ENCODE assay signal across 1 cellular context in the genomic region with DNA sequence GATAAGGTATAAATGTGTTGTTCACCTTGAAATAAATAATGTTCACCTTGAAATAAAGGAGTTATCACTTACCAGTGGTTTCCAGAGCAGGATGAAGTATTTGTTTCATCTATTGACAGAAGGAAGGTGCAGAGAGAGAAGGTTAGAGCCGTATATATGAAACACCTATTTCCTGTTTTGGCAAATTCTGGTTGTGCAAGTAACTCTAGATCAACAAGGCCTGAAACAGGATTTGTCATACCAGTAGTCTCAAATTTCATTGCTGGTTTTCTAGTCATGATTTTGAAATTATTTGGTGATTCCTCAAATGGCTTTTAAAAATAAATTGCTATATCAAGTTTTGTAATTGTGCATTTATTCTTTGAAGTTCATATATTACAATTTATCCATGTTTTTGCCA.
TF ChIP-seq lines count a peak whose summit lies in the region.

A gene with protein sequence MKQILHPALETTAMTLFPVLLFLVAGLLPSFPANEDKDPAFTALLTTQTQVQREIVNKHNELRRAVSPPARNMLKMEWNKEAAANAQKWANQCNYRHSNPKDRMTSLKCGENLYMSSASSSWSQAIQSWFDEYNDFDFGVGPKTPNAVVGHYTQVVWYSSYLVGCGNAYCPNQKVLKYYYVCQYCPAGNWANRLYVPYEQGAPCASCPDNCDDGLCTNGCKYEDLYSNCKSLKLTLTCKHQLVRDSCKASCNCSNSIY (minus strand): TSS at position 130 of the 400 bp plus-strand sequence. CDS start 21 bp downstream, at position 109.

TF ChIP-seq in K562, 482 proteins besides CTCF, POLR2A, EP300 and RAD21:
- TF ChIP-seq FOXK2 (conservative IDR thresholded peaks at IDR 0.05 in 1 of 2, IDR thresholded peaks at IDR 0.05 in 1 of 2; ENCODE audit: low read depth in 2 of 2) (peak in 1 of 2 experiments; percentile 25; a peak in 1 of 4 replicates), ZBTB8A (IDR thresholded peaks at IDR 0.05; ENCODE audit: partially characterized antibody) (peak; percentile 12), HDAC3 (IDR thresholded peaks at IDR 0.05; ENCODE audit: borderline replicate concordance, partially characterized antibody) (peak; percentile 13), ZNF75A (CRISPR knock-in tag; IDR thresholded peaks at IDR 0.05) (no peak), CEBPB (tag; IDR thresholded peaks at IDR 0.05) (peak; percentile 49; the same call in 1 of the 2 replicates)
- TF ChIP-seq, protein P1, sequence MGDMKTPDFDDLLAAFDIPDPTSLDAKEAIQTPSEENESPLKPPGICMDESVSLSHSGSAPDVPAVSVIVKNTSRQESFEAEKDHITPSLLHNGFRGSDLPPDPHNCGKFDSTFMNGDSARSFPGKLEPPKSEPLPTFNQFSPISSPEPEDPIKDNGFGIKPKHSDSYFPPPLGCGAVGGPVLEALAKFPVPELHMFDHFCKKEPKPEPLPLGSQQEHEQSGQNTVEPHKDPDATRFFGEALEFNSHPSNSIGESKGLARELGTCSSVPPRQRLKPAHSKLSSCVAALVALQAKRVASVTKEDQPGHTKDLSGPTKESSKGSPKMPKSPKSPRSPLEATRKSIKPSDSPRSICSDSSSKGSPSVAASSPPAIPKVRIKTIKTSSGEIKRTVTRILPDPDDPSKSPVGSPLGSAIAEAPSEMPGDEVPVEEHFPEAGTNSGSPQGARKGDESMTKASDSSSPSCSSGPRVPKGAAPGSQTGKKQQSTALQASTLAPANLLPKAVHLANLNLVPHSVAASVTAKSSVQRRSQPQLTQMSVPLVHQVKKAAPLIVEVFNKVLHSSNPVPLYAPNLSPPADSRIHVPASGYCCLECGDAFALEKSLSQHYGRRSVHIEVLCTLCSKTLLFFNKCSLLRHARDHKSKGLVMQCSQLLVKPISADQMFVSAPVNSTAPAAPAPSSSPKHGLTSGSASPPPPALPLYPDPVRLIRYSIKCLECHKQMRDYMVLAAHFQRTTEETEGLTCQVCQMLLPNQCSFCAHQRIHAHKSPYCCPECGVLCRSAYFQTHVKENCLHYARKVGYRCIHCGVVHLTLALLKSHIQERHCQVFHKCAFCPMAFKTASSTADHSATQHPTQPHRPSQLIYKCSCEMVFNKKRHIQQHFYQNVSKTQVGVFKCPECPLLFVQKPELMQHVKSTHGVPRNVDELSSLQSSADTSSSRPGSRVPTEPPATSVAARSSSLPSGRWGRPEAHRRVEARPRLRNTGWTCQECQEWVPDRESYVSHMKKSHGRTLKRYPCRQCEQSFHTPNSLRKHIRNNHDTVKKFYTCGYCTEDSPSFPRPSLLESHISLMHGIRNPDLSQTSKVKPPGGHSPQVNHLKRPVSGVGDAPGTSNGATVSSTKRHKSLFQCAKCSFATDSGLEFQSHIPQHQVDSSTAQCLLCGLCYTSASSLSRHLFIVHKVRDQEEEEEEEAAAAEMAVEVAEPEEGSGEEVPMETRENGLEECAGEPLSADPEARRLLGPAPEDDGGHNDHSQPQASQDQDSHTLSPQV (IDR thresholded peaks at IDR 0.05): 0 out of 2 replicates have a peak, but pooled peaks have one; percentile 24
- TF ChIP-seq, protein P2, sequence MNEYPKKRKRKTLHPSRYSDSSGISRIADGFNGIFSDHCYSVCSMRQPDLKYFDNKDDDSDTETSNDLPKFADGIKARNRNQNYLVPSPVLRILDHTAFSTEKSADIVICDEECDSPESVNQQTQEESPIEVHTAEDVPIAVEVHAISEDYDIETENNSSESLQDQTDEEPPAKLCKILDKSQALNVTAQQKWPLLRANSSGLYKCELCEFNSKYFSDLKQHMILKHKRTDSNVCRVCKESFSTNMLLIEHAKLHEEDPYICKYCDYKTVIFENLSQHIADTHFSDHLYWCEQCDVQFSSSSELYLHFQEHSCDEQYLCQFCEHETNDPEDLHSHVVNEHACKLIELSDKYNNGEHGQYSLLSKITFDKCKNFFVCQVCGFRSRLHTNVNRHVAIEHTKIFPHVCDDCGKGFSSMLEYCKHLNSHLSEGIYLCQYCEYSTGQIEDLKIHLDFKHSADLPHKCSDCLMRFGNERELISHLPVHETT (CRISPR knock-in tag; conservative IDR thresholded peaks at IDR 0.05 in 1 of 2, IDR thresholded peaks at IDR 0.05 in 1 of 2): no peak
- TF ChIP-seq, protein P3, sequence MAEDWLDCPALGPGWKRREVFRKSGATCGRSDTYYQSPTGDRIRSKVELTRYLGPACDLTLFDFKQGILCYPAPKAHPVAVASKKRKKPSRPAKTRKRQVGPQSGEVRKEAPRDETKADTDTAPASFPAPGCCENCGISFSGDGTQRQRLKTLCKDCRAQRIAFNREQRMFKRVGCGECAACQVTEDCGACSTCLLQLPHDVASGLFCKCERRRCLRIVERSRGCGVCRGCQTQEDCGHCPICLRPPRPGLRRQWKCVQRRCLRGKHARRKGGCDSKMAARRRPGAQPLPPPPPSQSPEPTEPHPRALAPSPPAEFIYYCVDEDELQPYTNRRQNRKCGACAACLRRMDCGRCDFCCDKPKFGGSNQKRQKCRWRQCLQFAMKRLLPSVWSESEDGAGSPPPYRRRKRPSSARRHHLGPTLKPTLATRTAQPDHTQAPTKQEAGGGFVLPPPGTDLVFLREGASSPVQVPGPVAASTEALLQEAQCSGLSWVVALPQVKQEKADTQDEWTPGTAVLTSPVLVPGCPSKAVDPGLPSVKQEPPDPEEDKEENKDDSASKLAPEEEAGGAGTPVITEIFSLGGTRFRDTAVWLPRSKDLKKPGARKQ (CRISPR knock-in tag; IDR thresholded peaks at IDR 0.05): no peak
